In genomic region chr1:23618586-23619083, GRCh38 we compare ENCODE assay signal across 12 cellular contexts. TPM values are rescaled to one million over a fixed set of nuclear protein-coding genes. Genes with fewer than 3 reads are reported as not detected.
A peak's percentile ranks its signal among the peaks of the same experiment; 100 is the strongest.
DNase-seq lines count a peak whose midpoint lies in the region; ATAC-seq, FAIRE-seq and TF ChIP-seq lines count a peak whose summit lies in the region.
"Had no signal": no experiment of that assay in that cellular context is flagged by ENCODE, and none has a peak within 500 bp of the region (broad histone marks: within the 10 kb centered on the region; RNA-seq: fewer than 3 reads in every experiment).

No MANE protein-coding gene starts in this region.

- H3K36me3 ChIP-seq in OCI-LY1 (ENCODE audit: insufficient read depth, low read length) (no peaks in the 10 kb centered on the region), H1 (ENCODE audit: control insufficient read depth in 2 of 4, insufficient read depth in 4 of 4, low read length in 3 of 4) (no peaks in the 10 kb centered on the region)
- H3K36me3 ChIP-seq: breast epithelium, pancreas had no signal

- intact Hi-C loops in lower leg skin (cut with DNase I; ENCODE audit: low total_unique reads) = no loop called here

- H3F3A ChIP-seq in OCI-LY1 (ENCODE audit: insufficient read depth, low read length) = peaks cover 10% of the 10 kb centered on the region

- ATAC-seq in activated T-cell treated with anti-CD3 and anti-CD28 coated beads, Interleukin-2, amount 50 U/mL, for 4 hours = no peak
- ATAC-seq in stimulated activated naive B cell treated with anti-CD40 and anti-IgM and Interleukin-4, amounts not matched to agents 10 μg/mL and 1 μg/mL and 100 μg/mL, for 72 hours (replicated peaks) = no peak
- no peak for ATAC-seq in GM21737 (IDR thresholded peaks at IDR 0.05; ENCODE audit: unreplicated experiment)

- POLR2A ChIA-PET in H1 (lab: Charles Lee; ENCODE audit: partially characterized antibody) = interaction anchor here (0.9 to 6.5 kb wide), 11 partner anchors 8 to 73 kb away, joined by 3 to 47 read pairs (median 5); partner anchors contain the start of gene RPL11

- 79% methylated on average over 7 of the region's 7 CpGs; no CpG with 5 or more reads in 1 of the 2 experiments for WGBS in H1 (ENCODE audit: extremely low coverage in 1 of 2, insufficient coverage in 1 of 2, insufficient read length in 1 of 2, insufficient replicate concordance in 2 of 2, low coverage in 1 of 2, low lambda C conversion rate in 2 of 2, missing lambda C conversion rate in 1 of 2), 2 experiments
- WGBS in lower leg skin, 2 donors = 75 to 79% methylated on average over 7 of the region's 7 CpGs

- peak overlapping the region; percentile 46; the same call in 1 of the 2 replicates for H2AK5ac ChIP-seq in H1 (ENCODE audit: low read depth, low read length)

- H4K91ac ChIP-seq in H1 (replicated peaks; ENCODE audit: insufficient read length, low read length) = no peak overlapping the region

- H3K27me3 ChIP-seq in OCI-LY1 (ENCODE audit: insufficient read depth, low read length) (no peaks in the 10 kb centered on the region), H1 (replicated peaks in 1 of 4; ENCODE audit: control insufficient read depth in 3 of 4, extremely low read depth in 1 of 4, insufficient read depth in 3 of 4, low read length in 3 of 4) (peaks cover 0 to 19% (median 13%) of the 10 kb centered on the region in 4 experiments; a peak in 5 of 7 replicates)
- H3K27me3 ChIP-seq: pancreas had no signal

- H3K23me2 ChIP-seq in H1 (ENCODE audit: low read depth, low read length) = no peaks in the 10 kb centered on the region; the same call in 1 of the 2 replicates

- H3K79me2 ChIP-seq in OCI-LY1 (ENCODE audit: insufficient read depth, low read length) (no peaks in the 10 kb centered on the region), H1 (ENCODE audit: control insufficient read depth in 1 of 2, insufficient read depth in 2 of 2, low read length in 2 of 2) (no peaks in the 10 kb centered on the region)

- peaks cover 82% of the 10 kb centered on the region for H3K4me1 ChIP-seq in OCI-LY1 (ENCODE audit: insufficient read depth, low read length, severe bottlenecking)
- peaks cover 4 to 17% (median 9%) of the 10 kb centered on the region in 4 experiments; a peak in 6 of 7 replicates for H3K4me1 ChIP-seq in H1 (replicated peaks in 1 of 4; ENCODE audit: control insufficient read depth in 3 of 4, insufficient read depth in 4 of 4, low read length in 3 of 4)

- no peak for TF ChIP-seq RAD21 in H1 (IDR thresholded peaks at IDR 0.05 in 1 of 2, conservative IDR thresholded peaks at IDR 0.05 in 1 of 2; ENCODE audit: low read depth in 2 of 2, low read length in 2 of 2)

- DNase-seq in activated T-cell treated with anti-CD3 and anti-CD28 coated beads, Interleukin-2, amount 50 U/mL, for 4 hours = no peak
- DNase-seq in activated T-cell treated with anti-CD3 and anti-CD28 coated beads for 4 hours (no peak), H1 (ENCODE audit: low read depth in 1 of 2, low spot score in 2 of 2) (no peak), lower leg skin (ENCODE audit: low spot score in 2 of 2) (no peak), iPS-NIHi11 (ENCODE audit: low spot score) (no peak)
- no peak for DNase-seq in stimulated activated naive B cell treated with anti-CD40 and anti-IgM and Interleukin-4, amounts not matched to agents 10 μg/mL and 1 μg/mL and 100 μg/mL, for 72 hours
- DNase-seq: NCI-H510A had no signal

- peak overlapping the region; percentile 73; the same call in 1 of the 2 replicates for H2BK15ac ChIP-seq in H1 (ENCODE audit: low read length)

- no peaks in the 10 kb centered on the region for H3K79me1 ChIP-seq in H1 (ENCODE audit: low read depth, low read length)

- H3K27ac ChIP-seq in OCI-LY1 (ENCODE audit: low read depth, low read length, poor library complexity, severe bottlenecking) = peak overlapping the region; percentile 98
- no peak overlapping the region for H3K27ac ChIP-seq in H1 (ENCODE audit: low read depth, low read length)
- H3K27ac ChIP-seq: breast epithelium, pancreas had no signal

- H3K23ac ChIP-seq in H1 (ENCODE audit: insufficient read length) = no peak overlapping the region

- TF ChIP-seq EP300 in H1 (IDR thresholded peaks at IDR 0.05; ENCODE audit: borderline replicate concordance in 1 of 2, low read depth in 2 of 2, low read length in 2 of 2) = no peak

- CTCF ChIA-PET in H1 (lab: Charles Lee; ENCODE audit: partially characterized antibody) = interaction anchor here (0.6 to 6.7 kb wide), 8 partner anchors 12 to 74 kb away, joined by 3 to 67 read pairs (median 4); partner anchors contain the start of gene RPL11

- H2BK20ac ChIP-seq in H1 (ENCODE audit: low read length) = peak overlapping the region; percentile 81; the same call in 1 of the 2 replicates

- no peak for TF ChIP-seq CTCF in OCI-LY1 (IDR thresholded peaks at IDR 0.05; ENCODE audit: low read length)
- TF ChIP-seq CTCF in H1 (IDR thresholded peaks at IDR 0.05; ENCODE audit: control extremely low read depth in 1 of 3, insufficient read depth in 1 of 3, low read depth in 1 of 3, low read length in 3 of 3) = no peak
- TF ChIP-seq CTCF in lower leg skin (IDR thresholded peaks at IDR 0.05) = no peak

- no peaks in the 10 kb centered on the region for H3K9me3 ChIP-seq in OCI-LY1 (ENCODE audit: low read length)
- H3K9me3 ChIP-seq in H1 (ENCODE audit: insufficient read depth in 2 of 2, low read depth in 1 of 2, low read length in 1 of 2) = no peaks in the 10 kb centered on the region
- H3K9me3 ChIP-seq: breast epithelium, pancreas had no signal

- H2BK5ac ChIP-seq in H1 (ENCODE audit: low read depth, low read length) = no peak overlapping the region

- H4K8ac ChIP-seq in H1 (ENCODE audit: extremely low read depth, insufficient read depth, low read length) = no peak overlapping the region

- H3K27me3 Mint-ChIP-seq in activated T-cell treated with anti-CD3 and anti-CD28 coated beads, Interleukin-2, amount 50 U/mL, for 4 hours (ENCODE audit: low read depth) = no peaks in the 10 kb centered on the region
- no peaks in the 10 kb centered on the region for H3K27me3 Mint-ChIP-seq in stimulated activated naive B cell treated with anti-CD40 and anti-IgM and Interleukin-4, amounts not matched to agents 10 μg/mL and 1 μg/mL and 100 μg/mL, for 72 hours

- H4K20me1 ChIP-seq in OCI-LY1 (ENCODE audit: insufficient read depth, low read length) = no peaks in the 10 kb centered on the region
- no peaks in the 10 kb centered on the region for H4K20me1 ChIP-seq in H1 (replicated peaks in 1 of 2; ENCODE audit: control insufficient read depth in 1 of 2, insufficient read depth in 2 of 2, low read length in 2 of 2)

- H3K4me2 ChIP-seq in OCI-LY1 (ENCODE audit: low read length) (peak overlapping the region; percentile 90), H1 (ENCODE audit: insufficient read depth in 1 of 2, low read depth in 2 of 2, low read length in 2 of 2) (peak overlapping the region in 1 of 2 experiments; percentile 43; a peak in 1 of 4 replicates)

- no peaks in the 10 kb centered on the region for H3K9me3 Mint-ChIP-seq in activated T-cell treated with anti-CD3 and anti-CD28 coated beads, Interleukin-2, amount 50 U/mL, for 4 hours
- peaks cover 0 to 3% of the 10 kb centered on the region in 2 donors for H3K9me3 Mint-ChIP-seq in stimulated activated naive B cell treated with anti-CD40 and anti-IgM and Interleukin-4, amounts not matched to agents 10 μg/mL and 1 μg/mL and 100 μg/mL, for 72 hours

- no peak overlapping the region for H3K4ac ChIP-seq in H1 (replicated peaks; ENCODE audit: insufficient read length, low read depth, low read length)

- no peak overlapping the region for H2BK120ac ChIP-seq in H1 (replicated peaks; ENCODE audit: low read depth, low read length)

- H4K5ac ChIP-seq in H1 (ENCODE audit: insufficient read length, low read depth, low read length) = no peak overlapping the region

- H3K4me3 ChIP-seq in OCI-LY1 (ENCODE audit: low read depth, low read length, poor library complexity, severe bottlenecking) (peak overlapping the region; percentile 77), H1 (ENCODE audit: extremely low read depth in 1 of 4, insufficient read depth in 2 of 4, low read depth in 3 of 4, low read length in 4 of 4) (no peak overlapping the region), lower leg skin (ENCODE audit: low read depth, poor library complexity, severe bottlenecking) (no peak overlapping the region)

- no peaks in the 10 kb centered on the region for H3K9me2 ChIP-seq in OCI-LY1 (ENCODE audit: low read depth, low read length)

- H3K56ac ChIP-seq in H1 (replicated peaks; ENCODE audit: insufficient read length, low read depth, low read length) = no peak overlapping the region

- H3K9ac ChIP-seq in OCI-LY1 (ENCODE audit: low read length) (peak overlapping the region; percentile 97), H1 (replicated peaks in 1 of 4; ENCODE audit: extremely low read depth in 1 of 4, low read depth in 3 of 4, low read length in 3 of 4) (no peak overlapping the region)

- 0 out of 2 replicates have a peak overlapping the region, but pooled peaks have one; percentile 35 for H2BK12ac ChIP-seq in H1 (ENCODE audit: low read depth, low read length)

- peak overlapping the region; percentile 62 for H3K4me3 Mint-ChIP-seq in activated T-cell treated with anti-CD3 and anti-CD28 coated beads, Interleukin-2, amount 50 U/mL, for 4 hours
- H3K4me3 Mint-ChIP-seq in stimulated activated naive B cell treated with anti-CD40 and anti-IgM and Interleukin-4, amounts not matched to agents 10 μg/mL and 1 μg/mL and 100 μg/mL, for 72 hours = peak overlapping the region; percentile 66

- H3K36me3 Mint-ChIP-seq in activated T-cell treated with anti-CD3 and anti-CD28 coated beads, Interleukin-2, amount 50 U/mL, for 4 hours (ENCODE audit: insufficient read depth) = no peaks in the 10 kb centered on the region
- peaks cover 0 to 7% of the 10 kb centered on the region in 2 donors for H3K36me3 Mint-ChIP-seq in stimulated activated naive B cell treated with anti-CD40 and anti-IgM and Interleukin-4, amounts not matched to agents 10 μg/mL and 1 μg/mL and 100 μg/mL, for 72 hours

- H2AFZ ChIP-seq in OCI-LY1 (ENCODE audit: low read length) = no peak overlapping the region
- no peak overlapping the region for H2AFZ ChIP-seq in H1 (ENCODE audit: low read length)

- H3K4me1 Mint-ChIP-seq in activated T-cell treated with anti-CD3 and anti-CD28 coated beads, Interleukin-2, amount 50 U/mL, for 4 hours (ENCODE audit: low read depth) = peaks cover 88% of the 10 kb centered on the region
- peaks cover 60 to 91% of the 10 kb centered on the region in 2 donors for H3K4me1 Mint-ChIP-seq in stimulated activated naive B cell treated with anti-CD40 and anti-IgM and Interleukin-4, amounts not matched to agents 10 μg/mL and 1 μg/mL and 100 μg/mL, for 72 hours

- 0 out of 2 replicates have a peak overlapping the region, but pooled peaks have one; percentile 48 for H3K18ac ChIP-seq in H1 (ENCODE audit: extremely low read depth, low read length)

- H3K14ac ChIP-seq in H1 (ENCODE audit: insufficient read length) = no peak overlapping the region

- FAIRE-seq in H1 (lab: Jason Lieb, UNC) = no peak
- FAIRE-seq: pancreas, TTC549 had no signal

- peak overlapping the region; percentile 85 for H3K27ac Mint-ChIP-seq in stimulated activated naive B cell treated with anti-CD40 and anti-IgM and Interleukin-4, amounts not matched to agents 10 μg/mL and 1 μg/mL and 100 μg/mL, for 72 hours

- no peak for TF ChIP-seq POLR2A in H1 (IDR thresholded peaks at IDR 0.05; ENCODE audit: control extremely low read depth in 1 of 2, low read depth in 2 of 2, low read length in 2 of 2)
- TF ChIP-seq POLR2A in lower leg skin (IDR thresholded peaks at IDR 0.05) = no peak

RNA-seq across cellular contexts. Expression of gene ID3, which starts 59.3 kb away (rescaled TPM):
- 10 to 100 TPM; 15.1 to 17.1 (median 15.1) TPM for total RNA-seq in activated T-cell treated with anti-CD3 and anti-CD28 coated beads, Interleukin-2, amount 50 U/mL, for 4 hours
- total RNA-seq in H1 (2021; fragmentation: NEBNext Ultra II Directional; extraction: Animal tissue kit (Norgen Biotek cat#: 25700)) = 240 and 252 TPM in 2 replicates
- polyA plus RNA-seq in H1 (2011; rRNA removed) = 304 and 490 TPM in 2 replicates
- 310 TPM for polyA plus RNA-seq in H1 (2011; cell fraction: cytosol; rRNA removed)
- 192 TPM for polyA plus RNA-seq in H1 (2011; cell fraction: nucleus; rRNA removed)
- polyA plus RNA-seq in H1 (2012, experiment 1 of 2) = 135 to 194 TPM (median 157 TPM) in 4 replicates
- polyA plus RNA-seq in H1 (2012, experiment 2 of 2) = 300 TPM
- polyA plus RNA-seq in H1 (2013, experiment 1 of 2) = 260 TPM
- polyA plus RNA-seq in H1 (2013, experiment 2 of 2) = 250 TPM
- 30.4 and 61.8 TPM in 2 replicates for polyA minus RNA-seq in H1 (2011; rRNA and poly(A)+ RNA removed)
- 97.4 TPM for polyA minus RNA-seq in H1 (2011; cell fraction: cytosol; rRNA and poly(A)+ RNA removed)
- polyA minus RNA-seq in H1 (2011; cell fraction: nucleus; rRNA and poly(A)+ RNA removed) = 104 TPM
- total RNA-seq in lower leg skin = 100 to 1,000 TPM in 3 of 4 donors, 10 to 100 TPM in 1; 81.2 to 209 (median 122) TPM

Comparison
In these comparisons a context has a peak if more than half of its experiments do, and no peak if none do; other contexts are left out.
1. RNA of gene ID3, which starts 59.3 kb away (total RNA-seq): 240 to 252 TPM in H1 and 81.2 to 209 TPM in lower leg skin; 15.1 to 17.1 TPM in activated T-cell treated with anti-CD3 and anti-CD28 coated beads, Interleukin-2, amount 50 U/mL, for 4 hours; every median in the first group is over 4 times any median in the second.